Comparison of ENCODE assay signal across 22 cellular contexts in genomic region chr16:1760911-1761310, GRCh38.
"Had no signal": no experiment of that assay in that cellular context is flagged by ENCODE, and none has a peak within 500 bp of the region (broad histone marks: within the 10 kb centered on the region; RNA-seq: fewer than 3 reads in every experiment).

No MANE protein-coding gene starts in this region.

- H3K4me1 ChIP-seq: prostate gland, right atrium auricular region, upper lobe of right lung, uterus had no signal

- H3K27ac ChIP-seq: coronary artery, esophagus squamous epithelium, neutrophil, prostate gland, right atrium auricular region, skin epidermis, suprapubic skin, transverse colon, upper lobe of right lung, uterus had no signal

- H3K27me3 Mint-ChIP-seq: memory B cell; stimulated activated naive CD8-positive, alpha-beta T cell treated with anti-CD3 and anti-CD28 coated beads, Interleukin-15, amount 100 ng/mL, for 72 hours had no signal

- H3K4me3 ChIP-seq: coronary artery, esophagus squamous epithelium, lung, prostate gland, right atrium auricular region, skin epidermis, suprapubic skin, transverse colon, upper lobe of right lung, uterus had no signal

- H3K36me3 ChIP-seq: uterus had no signal

- DNase-seq: dermis blood vessel endothelial cell; effector memory CD4-positive, alpha-beta T cell; erythroblast; esophagus squamous epithelium; foreskin melanocyte; left ventricle myocardium superior; natural killer cell; stimulated activated CD4-positive, alpha-beta T cell treated with anti-CD3 and anti-CD28 coated beads, Interleukin-15, amount 100 ng/mL, for 24 hours; stimulated activated CD4-positive, alpha-beta T cell treated with anti-CD3 and anti-CD28 coated beads, Interleukin-2, amount 100 ng/mL, for 48 hours; stimulated activated naive CD4-positive, alpha-beta T cell; stimulated activated naive CD8-positive, alpha-beta T cell treated with anti-CD3 and anti-CD28 coated beads, Interleukin-15, amount 100 ng/mL, for 72 hours; transverse colon; upper lobe of right lung; uterus had no signal

- H3K27me3 ChIP-seq: esophagus squamous epithelium, neutrophil, right atrium auricular region, suprapubic skin, transverse colon, upper lobe of right lung, uterus had no signal

- H3K4me3 Mint-ChIP-seq: memory B cell; natural killer cell; stimulated activated naive CD8-positive, alpha-beta T cell treated with anti-CD3 and anti-CD28 coated beads, Interleukin-15, amount 100 ng/mL, for 72 hours had no signal

- H3K9me3 Mint-ChIP-seq: memory B cell; natural killer cell; stimulated activated naive CD8-positive, alpha-beta T cell treated with anti-CD3 and anti-CD28 coated beads, Interleukin-15, amount 100 ng/mL, for 72 hours had no signal

- H3K9me3 ChIP-seq: esophagus squamous epithelium, neutrophil, prostate gland, right atrium auricular region, suprapubic skin, transverse colon, upper lobe of right lung, uterus had no signal

- H3K4me1 Mint-ChIP-seq: memory B cell had no signal

- H3K27ac Mint-ChIP-seq: memory B cell, natural killer cell had no signal
